Comparison of ENCODE assay signal across 9 cellular contexts in the genomic region with DNA sequence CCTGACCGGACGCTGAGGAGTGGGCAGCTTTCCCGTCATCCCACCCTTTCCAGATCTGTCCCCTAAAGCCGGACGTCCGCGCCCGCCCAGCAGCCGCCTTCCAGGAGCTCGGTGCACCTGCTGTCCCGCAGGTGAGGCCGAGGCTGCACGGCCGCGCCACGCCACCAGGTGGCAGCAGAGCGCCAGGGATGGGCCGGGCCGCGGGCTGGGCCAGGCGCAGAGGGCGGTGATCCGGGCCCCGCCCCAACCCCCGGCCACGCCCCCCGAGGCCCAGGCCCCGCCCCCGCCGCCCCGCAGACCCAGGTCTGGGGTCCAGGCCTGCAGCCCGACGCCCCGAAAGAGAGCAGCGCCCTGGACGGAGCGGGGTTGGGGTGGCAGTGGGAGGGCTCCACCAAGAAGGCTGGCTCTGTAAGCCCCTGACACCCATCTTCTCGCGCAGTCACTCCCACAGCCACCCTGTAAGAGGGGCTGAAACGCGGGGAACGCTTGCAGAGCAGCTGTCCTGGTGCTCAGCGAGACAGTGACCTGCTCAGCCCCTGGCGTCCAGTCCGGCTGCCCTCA. TPM values are rescaled to one million over a fixed set of nuclear protein-coding genes. Genes with fewer than 3 reads are reported as not detected.
A peak's percentile ranks its signal among the peaks of the same experiment; 100 is the strongest.
DNase-seq lines count a peak whose midpoint lies in the region; ATAC-seq and TF ChIP-seq lines count a peak whose summit lies in the region.
"Had no signal": no experiment of that assay in that cellular context is flagged by ENCODE, and none has a peak within 500 bp of the region (broad histone marks: within the 10 kb centered on the region; RNA-seq: fewer than 3 reads in every experiment).

No MANE protein-coding gene starts in this region.

- H3K27ac ChIP-seq in DND-41 (ENCODE audit: low read length) (no peak overlapping the region), RWPE1 (no peak overlapping the region), prostate gland (no peak overlapping the region), uterus (no peak overlapping the region)

- H3K27ac Mint-ChIP-seq in HFFc6, result no peak overlapping the region
- H3K27ac Mint-ChIP-seq: dendritic cell treated with granulocyte-macrophage colony-stimulating factor and Interleukin-4, amounts not matched to agents 40 ng/mL and 50 ng/mL, for 4 days had no signal

- WGBS in prostate gland, result 18% methylated on average over 19 of the region's 45 CpGs

- intact Hi-C loops in Right ventricle myocardium superior (cut with DNase I) (loop anchor here (5.0 to 10.0 kb wide), 2 partner anchors 313 to 450 kb away; no protein-coding TSS in a partner anchor), prostate gland (cut with DNase I) (loop anchor here (2.0 to 10.0 kb wide), 2 partner anchors 453 to 553 kb away; partner anchors contain the start of gene GET4), uterus (cut with DNase I; ENCODE audit: low total_unique reads) (loop anchor here (10.0 kb wide), 1 partner anchor 313 kb away; no protein-coding TSS in a partner anchor)

- DNase-seq in DND-41 (peak; percentile 75), HFFc6 (peak; percentile 14), RWPE1 (ENCODE audit: low spot score) (peak; percentile 87), activated gamma-delta T cell treated with Interleukin-2 at 50 U/mL for 16 hours (peak; percentile 84), Right ventricle myocardium superior (peak; percentile 81), prostate gland (ENCODE audit: low spot score) (peak; percentile 69), uterus (peak; percentile 46 to 75)

- H3K9ac ChIP-seq in DND-41 (ENCODE audit: low read depth, low read length), result no peak overlapping the region

- H3K36me3 ChIP-seq in DND-41 (ENCODE audit: insufficient read depth, low read length) (no peaks in the 10 kb centered on the region), prostate gland (no peaks in the 10 kb centered on the region), uterus (no peaks in the 10 kb centered on the region)

- H3K27me3 Mint-ChIP-seq in HFFc6 (ENCODE audit: insufficient read depth), result peaks cover 46% of the 10 kb centered on the region

- POLR2A ChIA-PET in RWPE1 (lab: Yijun Ruan, JAX; ENCODE audit: low non-redundant PET), result no interaction called here

- H4K20me1 ChIP-seq in DND-41 (ENCODE audit: insufficient read depth, low read length), result peaks cover 5% of the 10 kb centered on the region

- CTCF ChIA-PET in RWPE1 (lab: Yijun Ruan, JAX), result interaction anchor here (0.5 to 1.2 kb wide), 10 partner anchors 11 to 550 kb away, joined by 3 to 8 read pairs (median 4); no protein-coding TSS in a partner anchor

- H3K4me1 ChIP-seq in DND-41 (ENCODE audit: insufficient read depth, low read length) (peaks cover 7% of the 10 kb centered on the region), prostate gland (replicated peaks) (peaks cover 6% of the 10 kb centered on the region), uterus (no peaks in the 10 kb centered on the region)

- H3K4me3 ChIP-seq in DND-41 (ENCODE audit: low read depth in 1 of 2, low read length in 2 of 2) (no peak overlapping the region), prostate gland (no peak overlapping the region), uterus (peak overlapping the region in 1 of 2 donors; percentile 13)

- no peak overlapping the region for H2AFZ ChIP-seq in DND-41 (ENCODE audit: low read depth, low read length)

- ATAC-seq in DND-41 (ENCODE audit: insufficient read depth, low read depth), result peak; percentile 97
- peak; percentile 92 for ATAC-seq in Right ventricle myocardium superior (ENCODE audit: poor library complexity)
- ATAC-seq in GM19328 (IDR thresholded peaks at IDR 0.05; ENCODE audit: unreplicated experiment), result no peak

- peaks cover 6% of the 10 kb centered on the region for H3K4me1 Mint-ChIP-seq in HFFc6 (ENCODE audit: low read depth)

- no peaks in the 10 kb centered on the region for H3K36me3 Mint-ChIP-seq in HFFc6 (ENCODE audit: low read depth)

- no peak overlapping the region for H3K4me3 Mint-ChIP-seq in HFFc6
- H3K4me3 Mint-ChIP-seq: dendritic cell treated with granulocyte-macrophage colony-stimulating factor and Interleukin-4, amounts not matched to agents 40 ng/mL and 50 ng/mL, for 4 days had no signal

- TF ChIP-seq POLR2A in prostate gland (IDR thresholded peaks at IDR 0.05), result no peak
- no peak for TF ChIP-seq POLR2A in uterus (IDR thresholded peaks at IDR 0.05)

- TF ChIP-seq CTCF in DND-41 (IDR thresholded peaks at IDR 0.05; ENCODE audit: borderline replicate concordance, extremely low read depth, low read length, poor library complexity, severe bottlenecking) (peak; percentile 91), HFFc6 (IDR thresholded peaks at IDR 0.05) (peak; percentile 99), RWPE1 (conservative IDR thresholded peaks at IDR 0.05; ENCODE audit: low read depth) (peak; percentile 96), prostate gland (IDR thresholded peaks at IDR 0.05) (peak; percentile 93 to 99 (median 97)), uterus (IDR thresholded peaks at IDR 0.05) (peak; percentile 84 to 98 (median 93))

- H3K79me2 ChIP-seq in DND-41 (ENCODE audit: insufficient read depth, low read length), result no peaks in the 10 kb centered on the region

- H3K27me3 ChIP-seq in DND-41 (ENCODE audit: insufficient read depth, low read length, poor library complexity) (peaks cover 4% of the 10 kb centered on the region), prostate gland (replicated peaks; ENCODE audit: insufficient read depth) (no peaks in the 10 kb centered on the region), uterus (no peaks in the 10 kb centered on the region)

- H3K9me3 Mint-ChIP-seq in HFFc6, result peaks cover 8% of the 10 kb centered on the region; the same call in 1 of the 2 replicates
- H3K9me3 Mint-ChIP-seq: dendritic cell treated with granulocyte-macrophage colony-stimulating factor and Interleukin-4, amounts not matched to agents 40 ng/mL and 50 ng/mL, for 4 days had no signal

- no peaks in the 10 kb centered on the region for H3K9me3 ChIP-seq in DND-41 (ENCODE audit: insufficient read depth, low read length, severe bottlenecking)
- H3K9me3 ChIP-seq in prostate gland, result no peaks in the 10 kb centered on the region
- no peaks in the 10 kb centered on the region for H3K9me3 ChIP-seq in uterus

- peak overlapping the region; percentile 40; the same call in 1 of the 2 replicates for H3K4me2 ChIP-seq in DND-41 (ENCODE audit: insufficient read depth, low read length)

RNA-seq across cellular contexts. Expression of gene FOXL3, which starts 32.2 kb away (rescaled TPM):
- not detected for total RNA-seq in HFFc6 (2021; fragmentation: NEBNext Ultra II Directional; extraction: Animal tissue kit (Norgen Biotek cat#: 25700))
- total RNA-seq in Right ventricle myocardium superior (not detected), prostate gland (not detected), uterus (not detected)

Comparison
In these comparisons a context has a peak if more than half of its experiments do, and no peak if none do; other contexts are left out.
1. DNase-seq: peak in every context shown above with its lines; median percentile 87 in RWPE1; 84 in activated gamma-delta T cell treated with Interleukin-2 at 50 U/mL for 16 hours; 81 in Right ventricle myocardium superior; 75 in DND-41; 69 in prostate gland; 60 in uterus; 14 in HFFc6.